ENCODE assay signal across 13 cellular contexts in genomic region chr3:33299395-33300081, GRCh38. TPM values are rescaled to one million over a fixed set of nuclear protein-coding genes. Genes with fewer than 3 reads are reported as not detected.
A peak's percentile ranks its signal among the peaks of the same experiment; 100 is the strongest.
DNase-seq lines count a peak whose midpoint lies in the region; ATAC-seq and TF ChIP-seq lines count a peak whose summit lies in the region.
"Had no signal": no experiment of that assay in that cellular context is flagged by ENCODE, and none has a peak within 500 bp of the region (broad histone marks: within the 10 kb centered on the region; RNA-seq: fewer than 3 reads in every experiment).

No MANE protein-coding gene starts in this region.

- DNase-seq in Calu3 (no peak), NCI-H69 (lab: John Stamatoyannopoulos, UW) (peak; percentile 1), osteocyte (ENCODE audit: extremely low spot score, unreplicated experiment) (no peak), KG1 (lab: John Stamatoyannopoulos, UW) (no peak), body of pancreas (no peak), KBM-7 (no peak)
- DNase-seq: activated CD4-positive, alpha-beta memory T cell treated with anti-CD3 and anti-CD28 coated beads for 36 hours; CD8-positive, alpha-beta memory T cell; occipital lobe had no signal

- H3K4me3 Mint-ChIP-seq in Calu3 (ENCODE audit: low read depth, unreplicated experiment) (no peak overlapping the region), osteocyte (ENCODE audit: unreplicated experiment) (no peak overlapping the region)
- H3K4me3 Mint-ChIP-seq: activated CD4-positive, alpha-beta memory T cell treated with anti-CD3 and anti-CD28 coated beads for 36 hours; activated naive CD8-positive, alpha-beta T cell; CD8-positive, alpha-beta memory T cell had no signal

- H3K36me3 Mint-ChIP-seq in Calu3 (ENCODE audit: insufficient read depth, unreplicated experiment) (no peaks in the 10 kb centered on the region), osteocyte (ENCODE audit: unreplicated experiment) (peaks cover 12% of the 10 kb centered on the region)
- H3K36me3 Mint-ChIP-seq: activated CD4-positive, alpha-beta memory T cell treated with anti-CD3 and anti-CD28 coated beads for 36 hours; activated naive CD8-positive, alpha-beta T cell; CD8-positive, alpha-beta memory T cell had no signal

- TF ChIP-seq POLR2A in body of pancreas (IDR thresholded peaks at IDR 0.05): no peak

- TF ChIP-seq CTCF in Calu3 (IDR thresholded peaks at IDR 0.05; ENCODE audit: unreplicated experiment) (no peak), osteocyte (IDR thresholded peaks at IDR 0.05) (peak; percentile 29), body of pancreas (IDR thresholded peaks at IDR 0.05) (no peak)

- intact Hi-C loops in Calu3 (cut with micrococcal nuclease; ENCODE audit: unreplicated experiment): no loop called here
- intact Hi-C loops in body of pancreas (cut with DNase I): no loop called here

- H3K4me1 Mint-ChIP-seq in Calu3 (ENCODE audit: low read depth, unreplicated experiment) (peaks cover 27% of the 10 kb centered on the region), osteocyte (ENCODE audit: unreplicated experiment) (peaks cover 37% of the 10 kb centered on the region)
- H3K4me1 Mint-ChIP-seq: CD8-positive, alpha-beta memory T cell had no signal

- H3K36me3 ChIP-seq in body of pancreas (replicated peaks in 1 of 2; ENCODE audit: insufficient read depth in 1 of 2, low read depth in 2 of 2): no peaks in the 10 kb centered on the region

- no peaks in the 10 kb centered on the region for H3K27me3 Mint-ChIP-seq in Calu3 (ENCODE audit: unreplicated experiment)
- no peaks in the 10 kb centered on the region for H3K27me3 Mint-ChIP-seq in osteocyte (ENCODE audit: unreplicated experiment)
- H3K27me3 Mint-ChIP-seq: activated CD4-positive, alpha-beta memory T cell treated with anti-CD3 and anti-CD28 coated beads for 36 hours; activated naive CD8-positive, alpha-beta T cell had no signal

- ATAC-seq in esophagus mucosa (peak; percentile 43), GM19397 (IDR thresholded peaks at IDR 0.05; ENCODE audit: unreplicated experiment) (no peak), body of pancreas (no peak)

- no peaks in the 10 kb centered on the region for H3K4me1 ChIP-seq in body of pancreas

- H3K4me3 ChIP-seq in body of pancreas: no peak overlapping the region

- H3K9me3 Mint-ChIP-seq in Calu3 (ENCODE audit: low read depth, unreplicated experiment) (no peaks in the 10 kb centered on the region), osteocyte (ENCODE audit: unreplicated experiment) (peaks cover 7% of the 10 kb centered on the region)
- H3K9me3 Mint-ChIP-seq: activated CD4-positive, alpha-beta memory T cell treated with anti-CD3 and anti-CD28 coated beads for 36 hours had no signal

- peak overlapping the region; percentile 87 for H3K27ac Mint-ChIP-seq in Calu3 (ENCODE audit: unreplicated experiment)
- H3K27ac Mint-ChIP-seq in osteocyte (ENCODE audit: unreplicated experiment): peak overlapping the region; percentile 66
- H3K27ac Mint-ChIP-seq: activated CD4-positive, alpha-beta memory T cell treated with anti-CD3 and anti-CD28 coated beads for 36 hours; activated naive CD8-positive, alpha-beta T cell; CD8-positive, alpha-beta memory T cell had no signal

- H3K9me3 ChIP-seq in body of pancreas: no peaks in the 10 kb centered on the region

- 91 to 94% methylated on average over 3 of the region's 3 CpGs for WGBS in body of pancreas, 2 donors

- H3K27me3 ChIP-seq in body of pancreas: no peaks in the 10 kb centered on the region

- H3K27ac ChIP-seq in body of pancreas: no peak overlapping the region
- H3K27ac ChIP-seq: KMS-11 had no signal

- CTCF ChIA-PET in Calu3 (lab: Charles Lee): interaction anchor here (0.6 to 2.2 kb wide), 5 partner anchors 21 to 1345 kb away, joined by 3 to 12 read pairs (median 3); no protein-coding TSS in a partner anchor

- in situ Hi-C loops in KBM-7 (cut with MboI; ENCODE audit: low pct_unique_long_range_greater_than_20kb, low sequenced_read_pairs): no loop called here

- no TSS peak for BruUV-seq in Calu3 (replicated peaks; lab: Mats Ljungman, UMichigan)

RNA-seq across cellular contexts. Expression of gene FBXL2, which starts 22.3 kb away (rescaled TPM):
- total RNA-seq in Calu3 (2022) (11.5 and 12.6 TPM in 2 replicates), esophagus mucosa (1.7 TPM), osteocyte (16.0 and 20.4 TPM in 2 replicates), body of pancreas (1 to 10 TPM; 5.3 to 6.7 TPM)
- total RNA-seq: activated CD4-positive, alpha-beta memory T cell treated with anti-CD3 and anti-CD28 coated beads for 36 hours; CD8-positive, alpha-beta memory T cell had no signal
